ENCODE assay signal across 24 cellular contexts in genomic region chr15:40487816-40488682, GRCh38.
"Had no signal": no experiment of that assay in that cellular context is flagged by ENCODE, and none has a peak within 500 bp of the region (broad histone marks: within the 10 kb centered on the region; RNA-seq: fewer than 3 reads in every experiment).

No MANE protein-coding gene starts in this region.

- H3K4me1 ChIP-seq: adrenal gland had no signal

- H3K27ac ChIP-seq: adrenal gland, SK-N-MC, VCaP had no signal

- H3K4me3 ChIP-seq: adrenal gland, SK-N-MC had no signal

- H3K27me3 ChIP-seq: adrenal gland had no signal

- H3K36me3 Mint-ChIP-seq: activated naive CD8-positive, alpha-beta T cell treated with anti-CD3 and anti-CD28 coated beads, Interleukin-2, amount 10 ng/mL, durations not matched to agents 7 days and 5 days had no signal

- ATAC-seq: Panc1, Right ventricle myocardium inferior had no signal

- H3K36me3 ChIP-seq: adrenal gland had no signal

- H3K27ac Mint-ChIP-seq: activated CD4-positive, alpha-beta memory T cell treated with anti-CD3 and anti-CD28 coated beads, Interleukin-2, amount 10 ng/mL, durations not matched to agents 7 days and 5 days; activated naive CD8-positive, alpha-beta T cell treated with anti-CD3 and anti-CD28 coated beads, Interleukin-2, amount 10 ng/mL, durations not matched to agents 7 days and 5 days had no signal

- H3K27me3 Mint-ChIP-seq: activated naive CD8-positive, alpha-beta T cell treated with anti-CD3 and anti-CD28 coated beads, Interleukin-2, amount 10 ng/mL, durations not matched to agents 7 days and 5 days had no signal

- H3K4me3 Mint-ChIP-seq: activated CD4-positive, alpha-beta memory T cell treated with anti-CD3 and anti-CD28 coated beads, Interleukin-2, amount 10 ng/mL, durations not matched to agents 7 days and 5 days; activated naive CD8-positive, alpha-beta T cell treated with anti-CD3 and anti-CD28 coated beads, Interleukin-2, amount 10 ng/mL, durations not matched to agents 7 days and 5 days had no signal

- H3K9me3 Mint-ChIP-seq: activated CD4-positive, alpha-beta memory T cell treated with anti-CD3 and anti-CD28 coated beads, Interleukin-2, amount 10 ng/mL, durations not matched to agents 7 days and 5 days; activated naive CD8-positive, alpha-beta T cell treated with anti-CD3 and anti-CD28 coated beads, Interleukin-2, amount 10 ng/mL, durations not matched to agents 7 days and 5 days had no signal

- DNase-seq: activated CD4-positive, alpha-beta memory T cell treated with anti-CD3 and anti-CD28 coated beads, Interleukin-2, amount 10 ng/mL, durations not matched to agents 7 days and 5 days; activated CD4-positive, alpha-beta T cell treated with anti-CD3 and anti-CD28 coated beads, Interleukin-2, amount 50 U/mL, for 1 hour; activated CD4-positive, CD25-positive, alpha-beta regulatory T cell; activated naive CD4-positive, alpha-beta T cell treated with anti-CD3 and anti-CD28 coated beads, Interleukin-2, amount 50 U/mL, for 16 hours; activated naive CD8-positive, alpha-beta T cell treated with anti-CD3 and anti-CD28 coated beads, Interleukin-2, amount 10 ng/mL, durations not matched to agents 7 days and 5 days; activated T-cell treated with anti-CD3 and anti-CD28 coated beads for 4 hours; anterior cingulate cortex; cerebellar nuclear complex; IMR-90; KBM-7; NCI-H1417; NCI-H187; NCI-H2081; NCI-H2227 treated with DMSO at 0.1 percent for 48 hours; NCI-H510A; NCI-H526 treated with DMSO at 0.1 percent for 48 hours; NCI-H82; RPMI8226; T-helper 1 cell had no signal

- H3K9me3 ChIP-seq: adrenal gland had no signal
